ENCODE assay signal across 25 cellular contexts in genomic region chr6:67121115-67121514, GRCh38.
"Had no signal": no experiment of that assay in that cellular context is flagged by ENCODE, and none has a peak within 500 bp of the region (broad histone marks: within the 10 kb centered on the region; RNA-seq: fewer than 3 reads in every experiment).

No MANE protein-coding gene starts in this region.

- DNase-seq: activated CD4-positive, alpha-beta memory T cell treated with anti-CD3 and anti-CD28 coated beads, Interleukin-2, amount 10 ng/mL, durations not matched to agents 7 days and 5 days; activated CD4-positive, alpha-beta T cell treated with anti-CD3 and anti-CD28 coated beads for 36 hours; activated CD4-positive, alpha-beta T cell treated with anti-CD3 and anti-CD28 coated beads, Interleukin-2, amount 50 U/mL, for 1 hour; activated gamma-delta T cell; activated naive CD4-positive, alpha-beta T cell treated with anti-CD3 and anti-CD28 coated beads for 36 hours; activated T-cell treated with anti-CD3 and anti-CD28 coated beads for 4 hours; activated T-cell treated with anti-CD3 and anti-CD28 coated beads, Interleukin-2, amount 50 U/mL, for 48 hours; adrenal gland; aorta; central memory CD4-positive, alpha-beta T cell; NCI-H1092; NCI-H1417; NCI-H1930; NCI-H510A treated with DMSO at 0.1 percent for 48 hours; NCI-H774; PC-3; SHP77 treated with DMSO at 0.1 percent for 48 hours; T-cell; T-helper 2 cell; T1000 had no signal

- H3K27ac ChIP-seq: adrenal gland, coronary artery, VCaP had no signal

- H3K27me3 ChIP-seq: adrenal gland had no signal

- H3K36me3 ChIP-seq: adrenal gland had no signal

- FAIRE-seq: bronchial epithelial cell, RCC 7860 had no signal

- H3K9me3 ChIP-seq: adrenal gland had no signal

- H3K4me3 ChIP-seq: adrenal gland, coronary artery had no signal

- ATAC-seq: activated CD4-positive, alpha-beta T cell treated with anti-CD3 and anti-CD28 coated beads for 36 hours; activated T-helper 17 cell treated with anti-CD3 and anti-CD28 coated beads, Interleukin-2, amount 50 U/mL, for 72 hours; PC-3; T-cell had no signal

- H3K4me1 ChIP-seq: adrenal gland had no signal
